In genomic region chr3:123632161-123632655, GRCh38 we compare ENCODE assay signal across 2 cellular contexts.
TF ChIP-seq lines count a peak whose summit lies in the region.

No MANE protein-coding gene starts in this region.

TF ChIP-seq in liver, 16 proteins besides CTCF, POLR2A, EP300 and RAD21:
- TF ChIP-seq RXRA (IDR thresholded peaks at IDR 0.05) (peak in 1 of 2 donors; percentile 9), NR2F2 (IDR thresholded peaks at IDR 0.05) (peak; percentile 70), ZBTB33 (IDR thresholded peaks at IDR 0.05) (no peak)
TF ChIP-seq in liver: peak in this region for 2.

TF ChIP-seq in HepG2, 621 proteins besides CTCF, POLR2A, EP300 and RAD21:
- TF ChIP-seq ZNF761 (CRISPR knock-in tag; conservative IDR thresholded peaks at IDR 0.05) = no peak
- no peak for TF ChIP-seq ZNF17 (CRISPR knock-in tag; IDR thresholded peaks at IDR 0.05)
